ENCODE assay signal across 12 cellular contexts in genomic region chr12:51773145-51773869, GRCh38.
DNase-seq lines count a peak whose midpoint lies in the region; ATAC-seq, FAIRE-seq and TF ChIP-seq lines count a peak whose summit lies in the region.
"Had no signal": no experiment of that assay in that cellular context is flagged by ENCODE, and none has a peak within 500 bp of the region (broad histone marks: within the 10 kb centered on the region; RNA-seq: fewer than 3 reads in every experiment).

No MANE protein-coding gene starts in this region.

- no peak for TF ChIP-seq RAD21 in A549 (conservative IDR thresholded peaks at IDR 0.05 in 1 of 2, IDR thresholded peaks at IDR 0.05 in 1 of 2)

- H3K4me3 ChIP-seq in A549 (no peak overlapping the region), foreskin fibroblast (ENCODE audit: low read depth in 1 of 2, low read length in 2 of 2) (no peak overlapping the region)
- H3K4me3 ChIP-seq: upper lobe of left lung had no signal

- peak; percentile 31 to 60; a peak in 3 of 6 replicates for ATAC-seq in A549

- CTCF ChIA-PET in A549 (lab: Yijun Ruan, JAX): interaction anchor here (0.6 to 1.3 kb wide), 2 partner anchors 15 to 41 kb away, joined by 3 read pairs; no protein-coding TSS in a partner anchor

- TF ChIP-seq POLR2A in A549 (IDR thresholded peaks at IDR 0.05; ENCODE audit: low read length) (no peak), H54 (IDR thresholded peaks at IDR 0.05; ENCODE audit: low read depth, low read length) (no peak)

- H3K4me2 ChIP-seq in A549: peak overlapping the region; percentile 13; the same call in 1 of the 3 replicates

- peak overlapping the region; percentile 73 to 82 for H3K27ac ChIP-seq in A549
- H3K27ac ChIP-seq: upper lobe of left lung had no signal

- peaks cover 11% of the 10 kb centered on the region; the same call in 2 of the 3 replicates for H3K4me1 ChIP-seq in A549
- H3K4me1 ChIP-seq: upper lobe of left lung had no signal

- peaks cover 8% of the 10 kb centered on the region for H3K9me3 ChIP-seq in A549
- H3K9me3 ChIP-seq: upper lobe of left lung had no signal

- POLR2A ChIA-PET in A549 (lab: Yijun Ruan, JAX): no interaction called here

- FAIRE-seq in A549 (lab: Jason Lieb, UNC) (no peak), H54 (lab: Jason Lieb, UNC) (peak; percentile 6)
- FAIRE-seq: islet of Langerhans had no signal

- WGBS in A549 (ENCODE audit: missing lambda C conversion rate): 89% methylated on average over 2 of the region's 2 CpGs

- TF ChIP-seq EP300 in A549 (IDR thresholded peaks at IDR 0.05): no peak

- TF ChIP-seq CTCF in A549 (IDR thresholded peaks at IDR 0.05) (no peak), foreskin fibroblast (IDR thresholded peaks at IDR 0.05; ENCODE audit: low read depth, low read length) (no peak)

- DNase-seq in A549 (ENCODE audit: low read depth in 1 of 2, low spot score in 1 of 2) (peak in 1 of 2 experiments; percentile 50), H54 (ENCODE audit: insufficient read length, low spot score) (no peak), SW480 (ENCODE audit: low spot score) (peak; percentile 8), foreskin fibroblast (peak; percentile 78 to 90), UCSD-AML1 (lab: John Stamatoyannopoulos, UW; ENCODE audit: unreplicated experiment) (no peak), NCI-H2081 treated with DMSO at 0.1 percent for 48 hours (lab: John Stamatoyannopoulos, UW) (no peak), NCI-H2107 (lab: John Stamatoyannopoulos, UW) (no peak), OCI-M2 (lab: John Stamatoyannopoulos, UW; ENCODE audit: unreplicated experiment) (no peak)
- DNase-seq: CD4-positive, alpha-beta T cell; effector CD8-positive, alpha-beta T cell; upper lobe of left lung had no signal

TF ChIP-seq in A549, 52 proteins besides CTCF, POLR2A, EP300 and RAD21 (continues in another document):
- TF ChIP-seq CEBPB (IDR thresholded peaks at IDR 0.05) (peak; percentile 50 to 87; a peak in 3 of 4 replicates), MAFK (IDR thresholded peaks at IDR 0.05; ENCODE audit: partially characterized antibody) (peak; percentile 93), HOXB5 (CRISPR knock-in tag; IDR thresholded peaks at IDR 0.05) (no peak), RARB (CRISPR knock-in tag; IDR thresholded peaks at IDR 0.05) (no peak), FOSL2 (IDR thresholded peaks at IDR 0.05) (no peak), FOSL2 (CRISPR knock-in tag; IDR thresholded peaks at IDR 0.05) (peak; percentile 55; the same call in 1 of the 2 replicates), KDM5A (IDR thresholded peaks at IDR 0.05) (no peak), EHMT2 (IDR thresholded peaks at IDR 0.05; ENCODE audit: low read depth) (no peak), BHLHE40 (IDR thresholded peaks at IDR 0.05; ENCODE audit: low read depth, low read length) (no peak), ATOH8 (CRISPR knock-in tag; IDR thresholded peaks at IDR 0.05; ENCODE audit: low read depth) (no peak), USF2 (IDR thresholded peaks at IDR 0.05) (no peak), JUNB (IDR thresholded peaks at IDR 0.05) (no peak), NPAS2 (CRISPR knock-in tag; IDR thresholded peaks at IDR 0.05; ENCODE audit: borderline replicate concordance) (no peak), ESRRA (IDR thresholded peaks at IDR 0.05; ENCODE audit: borderline replicate concordance, low read length) (no peak), POLR2AphosphoS2 (conservative IDR thresholded peaks at IDR 0.05; ENCODE audit: low read length) (no peak), PHF8 (IDR thresholded peaks at IDR 0.05; ENCODE audit: borderline replicate concordance, low read depth) (no peak), ZNF302 (CRISPR knock-in tag; IDR thresholded peaks at IDR 0.05) (no peak), FOSB (CRISPR knock-in tag; IDR thresholded peaks at IDR 0.05) (no peak), HOXA7 (CRISPR knock-in tag; IDR thresholded peaks at IDR 0.05) (no peak), MYC (IDR thresholded peaks at IDR 0.05; ENCODE audit: borderline replicate concordance, low read length) (no peak), SMC3 (IDR thresholded peaks at IDR 0.05) (no peak), CHD2 (IDR thresholded peaks at IDR 0.05; ENCODE audit: low read length, partially characterized antibody) (no peak), REST (IDR thresholded peaks at IDR 0.05) (no peak), NFE2L2 (conservative IDR thresholded peaks at IDR 0.05; ENCODE audit: low read length) (peak; percentile 77), MAZ (IDR thresholded peaks at IDR 0.05; ENCODE audit: borderline replicate concordance, low read depth, low read length) (no peak), RNF2 (IDR thresholded peaks at IDR 0.05; ENCODE audit: borderline replicate concordance, low read depth) (no peak), EHF (CRISPR knock-in tag; IDR thresholded peaks at IDR 0.05) (no peak), HEYL (CRISPR knock-in tag; IDR thresholded peaks at IDR 0.05) (no peak), ZFP36 (IDR thresholded peaks at IDR 0.05; ENCODE audit: borderline replicate concordance, partially characterized antibody) (no peak), ZSCAN20 (CRISPR knock-in tag; IDR thresholded peaks at IDR 0.05) (no peak), TFCP2L1 (CRISPR knock-in tag; IDR thresholded peaks at IDR 0.05) (no peak)
- TF ChIP-seq, protein P1, sequence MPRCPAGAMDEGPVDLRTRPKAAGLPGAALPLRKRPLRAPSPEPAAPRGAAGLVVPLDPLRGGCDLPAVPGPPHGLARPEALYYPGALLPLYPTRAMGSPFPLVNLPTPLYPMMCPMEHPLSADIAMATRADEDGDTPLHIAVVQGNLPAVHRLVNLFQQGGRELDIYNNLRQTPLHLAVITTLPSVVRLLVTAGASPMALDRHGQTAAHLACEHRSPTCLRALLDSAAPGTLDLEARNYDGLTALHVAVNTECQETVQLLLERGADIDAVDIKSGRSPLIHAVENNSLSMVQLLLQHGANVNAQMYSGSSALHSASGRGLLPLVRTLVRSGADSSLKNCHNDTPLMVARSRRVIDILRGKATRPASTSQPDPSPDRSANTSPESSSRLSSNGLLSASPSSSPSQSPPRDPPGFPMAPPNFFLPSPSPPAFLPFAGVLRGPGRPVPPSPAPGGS (IDR thresholded peaks at IDR 0.05): no peak
- TF ChIP-seq, protein P2, sequence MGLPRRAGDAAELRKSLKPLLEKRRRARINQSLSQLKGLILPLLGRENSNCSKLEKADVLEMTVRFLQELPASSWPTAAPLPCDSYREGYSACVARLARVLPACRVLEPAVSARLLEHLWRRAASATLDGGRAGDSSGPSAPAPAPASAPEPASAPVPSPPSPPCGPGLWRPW (IDR thresholded peaks at IDR 0.05): no peak
- TF ChIP-seq, protein P3, sequence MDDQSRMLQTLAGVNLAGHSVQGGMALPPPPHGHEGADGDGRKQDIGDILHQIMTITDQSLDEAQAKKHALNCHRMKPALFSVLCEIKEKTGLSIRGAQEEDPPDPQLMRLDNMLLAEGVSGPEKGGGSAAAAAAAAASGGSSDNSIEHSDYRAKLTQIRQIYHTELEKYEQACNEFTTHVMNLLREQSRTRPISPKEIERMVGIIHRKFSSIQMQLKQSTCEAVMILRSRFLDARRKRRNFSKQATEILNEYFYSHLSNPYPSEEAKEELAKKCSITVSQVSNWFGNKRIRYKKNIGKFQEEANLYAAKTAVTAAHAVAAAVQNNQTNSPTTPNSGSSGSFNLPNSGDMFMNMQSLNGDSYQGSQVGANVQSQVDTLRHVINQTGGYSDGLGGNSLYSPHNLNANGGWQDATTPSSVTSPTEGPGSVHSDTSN (IDR thresholded peaks at IDR 0.05): no peak

Comparison
In these comparisons a context has a peak if more than half of its experiments do, and no peak if none do; other contexts are left out.
1. DNase-seq: peak in SW480 (single experiment) and foreskin fibroblast (2 of 2); none in H54 (single experiment), UCSD-AML1 (single experiment), NCI-H2081 treated with DMSO at 0.1 percent for 48 hours (single experiment), NCI-H2107 (single experiment) and OCI-M2 (single experiment).